In genomic region chr5:109826426-109826825, GRCh38 we compare ENCODE assay signal across 27 cellular contexts.
DNase-seq lines count a peak whose midpoint lies in the region; ATAC-seq and TF ChIP-seq lines count a peak whose summit lies in the region.
"Had no signal": no experiment of that assay in that cellular context is flagged by ENCODE, and none has a peak within 500 bp of the region (broad histone marks: within the 10 kb centered on the region; RNA-seq: fewer than 3 reads in every experiment).

No MANE protein-coding gene starts in this region.

- no peak overlapping the region for H3K4me2 ChIP-seq in mammary epithelial cell (ENCODE audit: insufficient read depth, low read depth, low read length)

- no peaks in the 10 kb centered on the region for H3K27me3 ChIP-seq in mammary epithelial cell (ENCODE audit: insufficient read depth, low read length)
- H3K27me3 ChIP-seq: heart left ventricle, left lung, SJSA1, spleen had no signal

- no peaks in the 10 kb centered on the region for H4K20me1 ChIP-seq in mammary epithelial cell (ENCODE audit: insufficient read depth, low read length)

- intact Hi-C loops in mammary epithelial cell (cut with micrococcal nuclease): loop anchor here (5.0 kb wide), 1 partner anchor 134 kb away; no protein-coding TSS in a partner anchor

- no peak overlapping the region for H3K27ac Mint-ChIP-seq in stimulated activated effector memory CD8-positive, alpha-beta T cell treated with anti-CD3 and anti-CD28 coated beads, Interleukin-12 subunit alpha, Interleukin-12 subunit beta, amount 100 ng/mL, for 72 hours
- H3K27ac Mint-ChIP-seq: activated naive CD4-positive, alpha-beta T cell treated with anti-CD3 and anti-CD28 coated beads, Interleukin-2, amount 10 ng/mL, durations not matched to agents 7 days and 5 days; mesothelial cell of epicardium had no signal

- H2AFZ ChIP-seq in mammary epithelial cell (ENCODE audit: low read depth, low read length): no peak overlapping the region

- H3K4me1 Mint-ChIP-seq in stimulated activated effector memory CD8-positive, alpha-beta T cell treated with anti-CD3 and anti-CD28 coated beads, Interleukin-12 subunit alpha, Interleukin-12 subunit beta, amount 100 ng/mL, for 72 hours: peaks cover 6% of the 10 kb centered on the region
- H3K4me1 Mint-ChIP-seq: activated naive CD4-positive, alpha-beta T cell treated with anti-CD3 and anti-CD28 coated beads, Interleukin-2, amount 10 ng/mL, durations not matched to agents 7 days and 5 days had no signal

- TF ChIP-seq CTCF in mammary epithelial cell (conservative IDR thresholded peaks at IDR 0.05 in 1 of 2, IDR thresholded peaks at IDR 0.05 in 1 of 2; ENCODE audit: extremely low read depth in 1 of 2, insufficient read depth in 1 of 2, low read depth in 1 of 2, low read length in 2 of 2): no peak

- H3K36me3 Mint-ChIP-seq in stimulated activated effector memory CD8-positive, alpha-beta T cell treated with anti-CD3 and anti-CD28 coated beads, Interleukin-12 subunit alpha, Interleukin-12 subunit beta, amount 100 ng/mL, for 72 hours: peaks cover 67% of the 10 kb centered on the region

- no TSS peak for BruUV-seq in mammary epithelial cell (replicated peaks; lab: Mats Ljungman, UMichigan)

- CTCF ChIA-PET in mammary epithelial cell (lab: Charles Lee; ENCODE audit: low non-redundant PET): no interaction called here

- H3K9me3 Mint-ChIP-seq in stimulated activated effector memory CD8-positive, alpha-beta T cell treated with anti-CD3 and anti-CD28 coated beads, Interleukin-12 subunit alpha, Interleukin-12 subunit beta, amount 100 ng/mL, for 72 hours: no peaks in the 10 kb centered on the region
- H3K9me3 Mint-ChIP-seq: mesothelial cell of epicardium had no signal

- DNase-seq in EL (peak; percentile 30), M059J (ENCODE audit: low read depth) (peak; percentile 57), mammary epithelial cell (peak; percentile 77), kidney glomerular epithelial cell (lab: John Stamatoyannopoulos, UW) (peak; percentile 45), amniotic stem cell (lab: John Stamatoyannopoulos, UW) (no peak)
- no peak for DNase-seq in stimulated activated effector memory CD8-positive, alpha-beta T cell treated with anti-CD3 and anti-CD28 coated beads, Interleukin-12 subunit alpha, Interleukin-12 subunit beta, amount 100 ng/mL, for 72 hours (ENCODE audit: low spot score in 2 of 2)
- DNase-seq: activated CD4-positive, alpha-beta T cell treated with anti-CD3 and anti-CD28 coated beads for 4 hours; activated naive CD4-positive, alpha-beta T cell treated with anti-CD3 and anti-CD28 coated beads, Interleukin-2, amount 10 ng/mL, durations not matched to agents 7 days and 5 days; central memory CD4-positive, alpha-beta T cell; dermis blood vessel endothelial cell; DMS53; heart left ventricle; left lung; naive thymus-derived CD4-positive, alpha-beta T cell; NCI-H1105; NCI-H2081; NCI-H345; NCI-H774; occipital lobe; spleen; stimulated activated CD4-positive, alpha-beta T cell treated with anti-CD3 and anti-CD28 coated beads, Interleukin-4, amount 100 ng/mL, for 4 hours; stimulated activated naive CD4-positive, alpha-beta T cell treated with Interleukin-2 at 50 U/mL for 16 hours had no signal

- dilution Hi-C loops in mammary epithelial cell (cut with HindIII; ENCODE audit: low sequenced_read_pairs): no loop called here

- no peak overlapping the region for H3K9ac ChIP-seq in mammary epithelial cell (ENCODE audit: insufficient read depth, low read length)

- H3K27ac ChIP-seq in mammary epithelial cell (ENCODE audit: insufficient read depth, low read depth, low read length): no peak overlapping the region
- H3K27ac ChIP-seq: heart left ventricle, left lung, SJSA1, spleen had no signal

- H3K9me3 ChIP-seq in mammary epithelial cell (replicated peaks; ENCODE audit: insufficient read depth, low read length): no peaks in the 10 kb centered on the region
- H3K9me3 ChIP-seq: heart left ventricle, left lung, SJSA1, spleen had no signal

- ATAC-seq in HG03025 (IDR thresholded peaks at IDR 0.05; ENCODE audit: low FRiP score, unreplicated experiment) (no peak), HG03139 (IDR thresholded peaks at IDR 0.05; ENCODE audit: unreplicated experiment) (no peak)
- ATAC-seq in stimulated activated effector memory CD8-positive, alpha-beta T cell treated with anti-CD3 and anti-CD28 coated beads, Interleukin-12 subunit alpha, Interleukin-12 subunit beta, amount 100 ng/mL, for 72 hours: no peak
- ATAC-seq: heart left ventricle; HepG2; left lung; naive thymus-derived CD4-positive, alpha-beta T cell had no signal

- no peak overlapping the region for H3K4me3 Mint-ChIP-seq in stimulated activated effector memory CD8-positive, alpha-beta T cell treated with anti-CD3 and anti-CD28 coated beads, Interleukin-12 subunit alpha, Interleukin-12 subunit beta, amount 100 ng/mL, for 72 hours
- H3K4me3 Mint-ChIP-seq: activated naive CD4-positive, alpha-beta T cell treated with anti-CD3 and anti-CD28 coated beads, Interleukin-2, amount 10 ng/mL, durations not matched to agents 7 days and 5 days; mesothelial cell of epicardium; naive thymus-derived CD4-positive, alpha-beta T cell had no signal

- no peak overlapping the region for H3K4me3 ChIP-seq in mammary epithelial cell (replicated peaks in 1 of 3; ENCODE audit: insufficient read depth in 1 of 3, low read depth in 2 of 3, low read length in 3 of 3)
- H3K4me3 ChIP-seq: heart left ventricle, left lung, SJSA1, spleen had no signal

- no peaks in the 10 kb centered on the region for H3K79me2 ChIP-seq in mammary epithelial cell (ENCODE audit: insufficient read depth, low read length)

- peaks cover 25% of the 10 kb centered on the region for H3K4me1 ChIP-seq in mammary epithelial cell (ENCODE audit: insufficient read depth, low read length)
- H3K4me1 ChIP-seq: left lung, spleen had no signal

- H3K36me3 ChIP-seq in mammary epithelial cell (ENCODE audit: insufficient read depth, low read length): no peaks in the 10 kb centered on the region

- 33% methylated on average over 6 of the region's 6 CpGs for WGBS in mammary epithelial cell (ENCODE audit: low coverage, missing lambda C conversion rate)

- in situ Hi-C loops in mammary epithelial cell (cut with MboI; ENCODE audit: low sequenced_read_pairs in 2 of 2): no loop called here

Comparison
In these comparisons a context has a peak if more than half of its experiments do, and no peak if none do; other contexts are left out.
1. DNase-seq: peak in EL (single experiment), M059J (single experiment), mammary epithelial cell (single experiment) and kidney glomerular epithelial cell (single experiment); none in amniotic stem cell (single experiment) and stimulated activated effector memory CD8-positive, alpha-beta T cell treated with anti-CD3 and anti-CD28 coated beads, Interleukin-12 subunit alpha, Interleukin-12 subunit beta, amount 100 ng/mL, for 72 hours (0 of 2).